Comparison of ENCODE assay signal across 17 cellular contexts in the genomic region with DNA sequence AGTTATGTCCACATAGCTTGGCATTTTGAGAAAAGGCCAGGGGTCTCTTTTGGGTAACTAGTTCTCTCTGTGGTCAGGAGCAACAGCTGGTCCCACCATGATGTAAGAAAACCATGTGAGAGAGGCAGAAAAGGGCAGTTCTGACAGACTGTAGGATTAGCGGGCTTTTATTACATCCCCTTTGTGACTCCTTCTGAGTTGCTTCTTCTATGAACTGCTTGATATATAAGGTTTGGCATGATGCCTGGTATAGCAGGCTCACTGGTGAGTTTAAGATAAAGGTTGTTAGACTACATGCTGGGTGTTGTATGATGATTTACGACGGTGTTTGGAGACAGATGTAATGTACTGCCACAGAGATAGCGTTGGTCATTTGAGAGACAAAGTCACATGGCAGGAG.
DNase-seq lines count a peak whose midpoint lies in the region; ATAC-seq lines count a peak whose summit lies in the region.
"Had no signal": no experiment of that assay in that cellular context is flagged by ENCODE, and none has a peak within 500 bp of the region (broad histone marks: within the 10 kb centered on the region; RNA-seq: fewer than 3 reads in every experiment).

No MANE protein-coding gene starts in this region.

- DNase-seq in HT1080 (ENCODE audit: low read depth) (peak; percentile 6), NCI-H2081 treated with DMSO at 0.1 percent for 48 hours (lab: John Stamatoyannopoulos, UW) (peak; percentile 27), SK-N-DZ (ENCODE audit: low spot score) (peak; percentile 8), left kidney (ENCODE audit: low read depth, low spot score) (peak; percentile 35)
- DNase-seq: activated CD8-positive, alpha-beta memory T cell treated with anti-CD3 and anti-CD28 coated beads, Interleukin-2, amount 10 ng/mL, durations not matched to agents 7 days and 5 days; dermis blood vessel endothelial cell; left cardiac atrium; midbrain; NCI-H2107; NK-92 treated with Interleukin-12 subunit alpha and Interleukin-12 subunit beta, amount 100 ng/mL, for 24 hours; stimulated activated CD8-positive, alpha-beta memory T cell treated with anti-CD3 and anti-CD28 coated beads, Interleukin-4, amount 100 ng/mL, for 48 hours; substantia nigra had no signal

- ATAC-seq in HG02840 (IDR thresholded peaks at IDR 0.05; ENCODE audit: low FRiP score, unreplicated experiment) (no peak), HG02852 (IDR thresholded peaks at IDR 0.05; ENCODE audit: unreplicated experiment) (no peak), GM18519 (IDR thresholded peaks at IDR 0.05; ENCODE audit: low FRiP score, unreplicated experiment) (no peak)
- ATAC-seq: activated CD4-positive, CD25-positive, alpha-beta regulatory T cell treated with anti-CD3 and anti-CD28 coated beads, Interleukin-2, amount 50 U/mL, for 24 hours; activated CD8-positive, alpha-beta memory T cell treated with anti-CD3 and anti-CD28 coated beads, Interleukin-2, amount 10 ng/mL, durations not matched to agents 7 days and 5 days; HCT116; left cardiac atrium had no signal
